ENCODE assay signal across 1 cellular context in genomic region chr11:35142481-35143207, GRCh38.
A peak's percentile ranks its signal among the peaks of the same experiment; 100 is the strongest.
TF ChIP-seq lines count a peak whose summit lies in the region.

No MANE protein-coding gene starts in this region.

TF ChIP-seq in GM12878, 131 proteins besides CTCF, POLR2A, EP300 and RAD21 (continued from another document):
- TF ChIP-seq CUX1 (IDR thresholded peaks at IDR 0.05; ENCODE audit: insufficient replicate concordance, low read depth, low read length) (no peak), EED (IDR thresholded peaks at IDR 0.05; ENCODE audit: low read depth) (0 out of 2 replicates have a peak, but pooled peaks have one; percentile 41), CREB1 (IDR thresholded peaks at IDR 0.05; ENCODE audit: low read depth) (no peak), BMI1 (IDR thresholded peaks at IDR 0.05; ENCODE audit: borderline replicate concordance) (no peak), IKZF2 (IDR thresholded peaks at IDR 0.05) (peak; percentile 32 to 56; a peak in 2 of 4 replicates), MTA3 (IDR thresholded peaks at IDR 0.05; ENCODE audit: borderline replicate concordance, low read length) (0 out of 2 replicates have a peak, but pooled peaks have one; percentile 5), RELB (IDR thresholded peaks at IDR 0.05; ENCODE audit: low read depth) (peak; percentile 39), ZNF274 (IDR thresholded peaks at IDR 0.05; ENCODE audit: insufficient read depth, insufficient read length) (no peak), SIN3A (IDR thresholded peaks at IDR 0.05; ENCODE audit: low read depth, low read length) (no peak), RCOR1 (conservative IDR thresholded peaks at IDR 0.05; ENCODE audit: low read depth, low read length) (no peak), PKNOX1 (IDR thresholded peaks at IDR 0.05) (no peak), IKZF1 (conservative IDR thresholded peaks at IDR 0.05) (0 out of 2 replicates have a peak, but pooled peaks have one; percentile 44), USF2 (IDR thresholded peaks at IDR 0.05; ENCODE audit: borderline replicate concordance, low read depth, low read length) (no peak), HDAC6 (IDR thresholded peaks at IDR 0.05; ENCODE audit: unreplicated experiment) (no peak), ATF2 (IDR thresholded peaks at IDR 0.05; ENCODE audit: low read length) (0 out of 2 replicates have a peak, but pooled peaks have one; percentile 18), SMC3 (IDR thresholded peaks at IDR 0.05; ENCODE audit: borderline replicate concordance, low read length) (peak; percentile 28; the same call in 1 of the 2 replicates), MEF2B (IDR thresholded peaks at IDR 0.05; ENCODE audit: partially characterized antibody, poor library complexity, severe bottlenecking) (no peak), BRCA1 (IDR thresholded peaks at IDR 0.05; ENCODE audit: low read depth, low read length) (no peak), SUPT20H (IDR thresholded peaks at IDR 0.05; ENCODE audit: borderline replicate concordance, control insufficient read depth, low read depth, low read length) (no peak), ATF3 (IDR thresholded peaks at IDR 0.05; ENCODE audit: borderline replicate concordance, extremely low read depth, low read depth, low read length) (no peak), RAD51 (IDR thresholded peaks at IDR 0.05) (no peak), YBX1 (IDR thresholded peaks at IDR 0.05) (no peak), SMAD1 (IDR thresholded peaks at IDR 0.05; ENCODE audit: low read depth, partially characterized antibody) (no peak), ZNF207 (IDR thresholded peaks at IDR 0.05; ENCODE audit: borderline replicate concordance) (no peak), LARP7 (IDR thresholded peaks at IDR 0.05) (no peak), BCLAF1 (IDR thresholded peaks at IDR 0.05) (no peak), BACH1 (IDR thresholded peaks at IDR 0.05; ENCODE audit: borderline replicate concordance) (no peak)
